In genomic region chr16:22008215-22009142, GRCh38 we compare ENCODE assay signal across 8 cellular contexts. TPM values are rescaled to one million over a fixed set of nuclear protein-coding genes. Genes with fewer than 3 reads are reported as not detected.
DNase-seq lines count a peak whose midpoint lies in the region; ATAC-seq, FAIRE-seq and TF ChIP-seq lines count a peak whose summit lies in the region.

No MANE protein-coding gene starts in this region.

- H3K9me3 ChIP-seq in HUES6 (ENCODE audit: control insufficient read depth, insufficient read depth, low read depth, low read length) = no peaks in the 10 kb centered on the region
- H3K9me3 ChIP-seq in pancreas = no peaks in the 10 kb centered on the region

- H3K4me1 ChIP-seq in HUES6 (ENCODE audit: control insufficient read depth, insufficient read depth, low read length) (peaks cover 3% of the 10 kb centered on the region; the same call in 1 of the 2 replicates), pancreas (peaks cover 0 to 4% (median 0%) of the 10 kb centered on the region in 3 donors)

- WGBS in pancreas, 2 donors = 1% methylated on average over 51 to 70 of the region's 70 CpGs

- H3K27ac ChIP-seq in HUES6 (ENCODE audit: low read depth, low read length) (no peak overlapping the region; the same call in 1 of the 2 replicates), pancreas (no peak overlapping the region)

- DNase-seq in NCI-H1417 (lab: John Stamatoyannopoulos, UW) = peak in 2 of 3 experiments; percentile 50 to 53
- DNase-seq in NCI-H1417 treated with DMSO at 0.1 percent for 48 hours (lab: John Stamatoyannopoulos, UW) = no peak
- DNase-seq in activated T-cell treated with anti-CD3 and anti-CD28 coated beads, Interleukin-2, amount 50 U/mL, for 48 hours = peak; percentile 55 to 61
- DNase-seq in Right ventricle myocardium superior = peak; percentile 52
- peak in 5 of 6 donors; percentile 29 to 82 (median 48) for DNase-seq in pancreas
- no peak for DNase-seq in NCI-H524 treated with DMSO at 0.1 percent for 48 hours (lab: John Stamatoyannopoulos, UW)
- no peak for DNase-seq in KG1 (lab: John Stamatoyannopoulos, UW)

- H3K27me3 ChIP-seq in HUES6 (ENCODE audit: control insufficient read depth, insufficient read depth, low read length) (peaks cover 32% of the 10 kb centered on the region; the same call in 1 of the 2 replicates), pancreas (no peaks in the 10 kb centered on the region)

- no peak for TF ChIP-seq CTCF in pancreas (IDR thresholded peaks at IDR 0.05)

- peak overlapping the region; percentile 92 for H3K4me3 ChIP-seq in HUES6 (ENCODE audit: low read depth, low read length)
- H3K4me3 ChIP-seq in pancreas = peak overlapping the region; percentile 88 to 99 (median 92)

- H3K9ac ChIP-seq in HUES6 (ENCODE audit: low read length) = peak overlapping the region; percentile 67

- ATAC-seq in Right ventricle myocardium superior (ENCODE audit: poor library complexity) (no peak), pancreas (peak in 3 of 4 donors; percentile 8 to 30 (median 16))

- FAIRE-seq in pancreas (lab: Jason Lieb, UNC) = no peak

- intact Hi-C loops in Right ventricle myocardium superior (cut with DNase I) = no loop called here
- intact Hi-C loops in pancreas (cut with DNase I) = loop anchor here in 1 of 3 donors (5.0 to 10.0 kb wide), 3 partner anchors 66 to 286 kb away; partner anchors contain the start of genes POLR3E and VWA3A

- H3K36me3 ChIP-seq in HUES6 (ENCODE audit: control insufficient read depth, insufficient read depth, low read length) (no peaks in the 10 kb centered on the region), pancreas (no peaks in the 10 kb centered on the region)

RNA-seq across cellular contexts. Expression of gene MOSMO, which starts 0.6 kb away (rescaled TPM):
- total RNA-seq in Right ventricle myocardium superior = 12.0 TPM
- 1 to 10 TPM; 3.7 to 7.8 (median 4.8) TPM for total RNA-seq in pancreas
- polyA plus RNA-seq in pancreas = 1 to 10 TPM; 5.6 to 8.0 TPM

RNA-seq across cellular contexts. Expression of gene PDZD9, which starts 7.6 kb away (rescaled TPM):
- not detected for total RNA-seq in Right ventricle myocardium superior
- total RNA-seq in pancreas = not detected
- polyA plus RNA-seq in pancreas = not detected

RNA-seq across cellular contexts. Expression of gene UQCRC2, which starts 55.3 kb away (rescaled TPM):
- total RNA-seq in Right ventricle myocardium superior (931 TPM), pancreas (100 to 1,000 TPM in 2 of 6 donors, 10 to 100 TPM in 4; 78.6 to 107 (median 96.8) TPM)
- polyA plus RNA-seq in pancreas = 10 to 100 TPM; 49.5 to 89.0 TPM

Comparison
In these comparisons a context has a peak if more than half of its experiments do, and no peak if none do; other contexts are left out.
1. DNase-seq: peak in NCI-H1417 (2 of 3), activated T-cell treated with anti-CD3 and anti-CD28 coated beads, Interleukin-2, amount 50 U/mL, for 48 hours (2 of 2), Right ventricle myocardium superior (single experiment) and pancreas (5 of 6); none in NCI-H1417 treated with DMSO at 0.1 percent for 48 hours (single experiment), NCI-H524 treated with DMSO at 0.1 percent for 48 hours (single experiment) and KG1 (single experiment).